ENCODE assay signal across 21 cellular contexts in genomic region chr11:18121331-18121828, GRCh38. TPM values are rescaled to one million over a fixed set of nuclear protein-coding genes. Genes with fewer than 3 reads are reported as not detected.
"Had no signal": no experiment of that assay in that cellular context is flagged by ENCODE, and none has a peak within 500 bp of the region (broad histone marks: within the 10 kb centered on the region; RNA-seq: fewer than 3 reads in every experiment).

No MANE protein-coding gene starts in this region.

RNA-seq across cellular contexts. Expression of gene MRGPRX3, which starts 11.0 kb away (rescaled TPM):
- total RNA-seq: activated naive CD4-positive, alpha-beta T cell treated with anti-CD3 and anti-CD28 coated beads for 36 hours; activated naive CD4-positive, alpha-beta T cell treated with anti-CD3 and anti-CD28 coated beads, Interleukin-2, amount 50 U/mL, for 72 hours; activated naive CD8-positive, alpha-beta T cell treated with anti-CD3 and anti-CD28 coated beads for 36 hours; activated naive CD8-positive, alpha-beta T cell treated with anti-CD3 and anti-CD28 coated beads, Interleukin-2, amount 10 ng/mL, durations not matched to agents 7 days and 5 days; activated T-cell treated with anti-CD3 and anti-CD28 coated beads, Interleukin-2, amount 50 U/mL, for 4 hours; activated T-cell treated with anti-CD3 and anti-CD28 coated beads, Interleukin-2, amount 50 U/mL, for 72 hours; activated T-helper 1 cell treated with anti-CD3 and anti-CD28 coated beads, Interleukin-12 subunit alpha, Interleukin-12 subunit beta, Interleukin-2, Interleukin-4 antibody, amounts not matched to agents 30 ng/mL and 10 ng/mL and 1 ng/mL, durations not matched to agents 14 hours and 24 hours and 36 hours; activated T-helper 17 cell treated with anti-CD3 and anti-CD28 coated beads, Interleukin-2, amount 50 U/mL, for 72 hours; activated T-helper 2 cell treated with anti-CD3 and anti-CD28 coated beads, Interferon-gamma antibody, Interleukin-2, Interleukin-4, amounts not matched to agents 10 μg/mL and 5 μg/mL and 100 μg/mL, durations not matched to agents 14 hours and 24 hours and 36 hours; adrenal gland; aorta; ascending aorta; astrocyte; body of pancreas; bronchial epithelial cell; cardiac muscle cell; cardiac septum; cerebellum; chondrocyte had no signal
- polyA plus RNA-seq: adipose tissue, adrenal gland, aorta, cardiac muscle cell had no signal

RNA-seq across cellular contexts. Expression of gene MRGPRX4, which starts 51.3 kb away (rescaled TPM):
- total RNA-seq: activated naive CD4-positive, alpha-beta T cell treated with anti-CD3 and anti-CD28 coated beads for 36 hours; activated naive CD4-positive, alpha-beta T cell treated with anti-CD3 and anti-CD28 coated beads, Interleukin-2, amount 50 U/mL, for 72 hours; activated naive CD8-positive, alpha-beta T cell treated with anti-CD3 and anti-CD28 coated beads for 36 hours; activated naive CD8-positive, alpha-beta T cell treated with anti-CD3 and anti-CD28 coated beads, Interleukin-2, amount 10 ng/mL, durations not matched to agents 7 days and 5 days; activated T-cell treated with anti-CD3 and anti-CD28 coated beads, Interleukin-2, amount 50 U/mL, for 4 hours; activated T-cell treated with anti-CD3 and anti-CD28 coated beads, Interleukin-2, amount 50 U/mL, for 72 hours; activated T-helper 1 cell treated with anti-CD3 and anti-CD28 coated beads, Interleukin-12 subunit alpha, Interleukin-12 subunit beta, Interleukin-2, Interleukin-4 antibody, amounts not matched to agents 30 ng/mL and 10 ng/mL and 1 ng/mL, durations not matched to agents 14 hours and 24 hours and 36 hours; activated T-helper 17 cell treated with anti-CD3 and anti-CD28 coated beads, Interleukin-2, amount 50 U/mL, for 72 hours; activated T-helper 2 cell treated with anti-CD3 and anti-CD28 coated beads, Interferon-gamma antibody, Interleukin-2, Interleukin-4, amounts not matched to agents 10 μg/mL and 5 μg/mL and 100 μg/mL, durations not matched to agents 14 hours and 24 hours and 36 hours; adrenal gland; aorta; ascending aorta; astrocyte; body of pancreas; breast epithelium; bronchial epithelial cell; cardiac muscle cell; cardiac septum; cerebellum; chondrocyte had no signal
- polyA plus RNA-seq: adipose tissue, adrenal gland, aorta, cardiac muscle cell had no signal
